23 cellular contexts compared by ENCODE assay signal in genomic region chr20:59636791-59637370, GRCh38. TPM values are rescaled to one million over a fixed set of nuclear protein-coding genes. Genes with fewer than 3 reads are reported as not detected.
"Had no signal": no experiment of that assay in that cellular context is flagged by ENCODE, and none has a peak within 500 bp of the region (broad histone marks: within the 10 kb centered on the region; RNA-seq: fewer than 3 reads in every experiment).

No MANE protein-coding gene starts in this region.

- H3K4me3 ChIP-seq: breast epithelium, gastrocnemius medialis, lower lobe of right lung, ovary, prostate gland, vagina had no signal

- H3K27me3 ChIP-seq: gastrocnemius medialis, ovary, vagina had no signal

- H3K27ac ChIP-seq: breast epithelium, gastrocnemius medialis, lower lobe of right lung, neutrophil, ovary, prostate gland, vagina had no signal

- H3K36me3 ChIP-seq: breast epithelium, gastrocnemius medialis, lower lobe of right lung, neutrophil, ovary, prostate gland, vagina had no signal

- ATAC-seq: activated CD4-positive, alpha-beta T cell treated with anti-CD3 and anti-CD28 coated beads for 36 hours; activated naive CD4-positive, alpha-beta T cell treated with anti-CD3 and anti-CD28 coated beads, Interleukin-2, amount 50 U/mL, for 72 hours; activated T-cell treated with anti-CD3 and anti-CD28 coated beads, Interleukin-2, amount 50 U/mL, for 4 hours; activated T-helper 17 cell treated with anti-CD3 and anti-CD28 coated beads, Interleukin-2, amount 50 U/mL, for 72 hours; gastrocnemius medialis; lower lobe of right lung; stimulated activated naive CD8-positive, alpha-beta T cell treated with anti-CD3 and anti-CD28 coated beads, Interleukin-15, Interleukin-2, amounts not matched to agents 100 U/mL and 50 U/mL, for 24 hours had no signal

- DNase-seq: activated CD4-positive, alpha-beta T cell treated with anti-CD3 and anti-CD28 coated beads for 36 hours; activated CD4-positive, CD25-positive, alpha-beta regulatory T cell; activated naive CD4-positive, alpha-beta T cell; activated T-cell treated with anti-CD3 and anti-CD28 coated beads, Interleukin-2, amount 50 U/mL, for 4 hours; dermis blood vessel endothelial cell; effector memory CD4-positive, alpha-beta T cell; gastrocnemius medialis; glutamatergic neuron; kidney; lower lobe of right lung; naive B cell; nephron progenitor cell; ovary; stimulated activated CD4-positive, alpha-beta T cell treated with anti-CD3 and anti-CD28 coated beads, Interleukin-12 subunit alpha, Interleukin-12 subunit beta, amount 100 ng/mL, for 4 hours; stimulated activated CD4-positive, alpha-beta T cell treated with anti-CD3 and anti-CD28 coated beads, Interleukin-4, amount 100 ng/mL, for 1 hour; stimulated activated naive CD8-positive, alpha-beta T cell treated with anti-CD3 and anti-CD28 coated beads, Interleukin-15, Interleukin-2, amounts not matched to agents 100 U/mL and 50 U/mL, for 24 hours; T-helper 1 cell had no signal

- FAIRE-seq: kidney had no signal

- H3K4me1 ChIP-seq: breast epithelium, gastrocnemius medialis, lower lobe of right lung, prostate gland, vagina had no signal

- H3K9me3 ChIP-seq: breast epithelium, gastrocnemius medialis, lower lobe of right lung, neutrophil, ovary, prostate gland, vagina had no signal

RNA-seq across cellular contexts. Expression of gene PHACTR3, which starts 32.5 kb away (rescaled TPM):
- total RNA-seq: activated CD4-positive, alpha-beta T cell treated with anti-CD3 and anti-CD28 coated beads for 36 hours; activated naive CD4-positive, alpha-beta T cell treated with anti-CD3 and anti-CD28 coated beads, Interleukin-2, amount 50 U/mL, for 72 hours; activated T-helper 17 cell treated with anti-CD3 and anti-CD28 coated beads, Interleukin-2, amount 50 U/mL, for 72 hours had no signal
